Comparison of ENCODE assay signal across 1 cellular context in the genomic region with DNA sequence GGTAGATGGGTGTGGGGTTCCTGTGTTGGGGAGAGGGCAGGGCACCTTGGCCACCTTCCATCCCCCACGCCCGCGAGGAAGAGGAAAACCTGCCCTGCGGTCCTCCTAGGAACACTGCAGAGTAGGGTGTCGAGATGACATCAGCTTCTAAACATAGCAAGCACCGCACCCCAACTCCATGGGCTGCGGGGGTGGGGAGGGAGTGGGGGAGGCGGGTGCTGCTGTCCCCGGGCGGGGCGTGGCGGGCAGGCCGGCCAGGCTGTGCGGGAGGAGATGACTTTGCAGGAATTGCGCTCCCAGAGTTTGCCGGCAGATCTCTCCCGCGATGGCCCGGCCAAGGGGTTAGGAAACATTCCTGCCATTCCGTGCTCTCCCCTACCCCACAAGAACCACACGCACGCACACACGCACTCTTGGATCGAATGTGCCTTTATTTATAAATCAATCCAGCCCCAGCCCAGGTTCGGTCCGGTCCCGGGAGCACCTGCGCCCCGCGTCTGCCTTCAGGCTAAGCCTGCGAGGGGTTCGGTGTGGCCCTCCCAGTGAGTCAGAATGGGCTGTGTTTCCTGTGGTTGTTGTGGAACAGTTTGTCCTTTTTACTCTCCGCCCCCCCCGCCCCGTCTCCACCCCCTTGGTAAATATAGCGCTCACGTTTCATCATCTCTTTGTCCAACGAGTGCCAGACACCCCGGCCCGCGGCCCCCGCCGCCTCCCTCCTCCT.
TF ChIP-seq lines count a peak whose summit lies in the region.

No MANE protein-coding gene starts in this region.

TF ChIP-seq in SK-N-SH, 30 proteins besides CTCF, POLR2A, EP300 and RAD21 (continued from another document):
- TF ChIP-seq, protein P1, sequence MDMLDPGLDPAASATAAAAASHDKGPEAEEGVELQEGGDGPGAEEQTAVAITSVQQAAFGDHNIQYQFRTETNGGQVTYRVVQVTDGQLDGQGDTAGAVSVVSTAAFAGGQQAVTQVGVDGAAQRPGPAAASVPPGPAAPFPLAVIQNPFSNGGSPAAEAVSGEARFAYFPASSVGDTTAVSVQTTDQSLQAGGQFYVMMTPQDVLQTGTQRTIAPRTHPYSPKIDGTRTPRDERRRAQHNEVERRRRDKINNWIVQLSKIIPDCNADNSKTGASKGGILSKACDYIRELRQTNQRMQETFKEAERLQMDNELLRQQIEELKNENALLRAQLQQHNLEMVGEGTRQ (IDR thresholded peaks at IDR 0.05; ENCODE audit: borderline replicate concordance, low read depth, low read length), result no peak
- TF ChIP-seq TEAD4 (IDR thresholded peaks at IDR 0.05; ENCODE audit: borderline replicate concordance, insufficient read depth), result no peak
- no peak for TF ChIP-seq GATA2 (CRISPR knock-in tag; IDR thresholded peaks at IDR 0.05)
- TF ChIP-seq, protein P2, sequence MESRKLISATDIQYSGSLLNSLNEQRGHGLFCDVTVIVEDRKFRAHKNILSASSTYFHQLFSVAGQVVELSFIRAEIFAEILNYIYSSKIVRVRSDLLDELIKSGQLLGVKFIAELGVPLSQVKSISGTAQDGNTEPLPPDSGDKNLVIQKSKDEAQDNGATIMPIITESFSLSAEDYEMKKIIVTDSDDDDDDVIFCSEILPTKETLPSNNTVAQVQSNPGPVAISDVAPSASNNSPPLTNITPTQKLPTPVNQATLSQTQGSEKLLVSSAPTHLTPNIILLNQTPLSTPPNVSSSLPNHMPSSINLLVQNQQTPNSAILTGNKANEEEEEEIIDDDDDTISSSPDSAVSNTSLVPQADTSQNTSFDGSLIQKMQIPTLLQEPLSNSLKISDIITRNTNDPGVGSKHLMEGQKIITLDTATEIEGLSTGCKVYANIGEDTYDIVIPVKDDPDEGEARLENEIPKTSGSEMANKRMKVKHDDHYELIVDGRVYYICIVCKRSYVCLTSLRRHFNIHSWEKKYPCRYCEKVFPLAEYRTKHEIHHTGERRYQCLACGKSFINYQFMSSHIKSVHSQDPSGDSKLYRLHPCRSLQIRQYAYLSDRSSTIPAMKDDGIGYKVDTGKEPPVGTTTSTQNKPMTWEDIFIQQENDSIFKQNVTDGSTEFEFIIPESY (IDR thresholded peaks at IDR 0.05; ENCODE audit: borderline replicate concordance, low read depth), result peak; percentile 51; the same call in 1 of the 2 replicates
- TF ChIP-seq RCOR1 (IDR thresholded peaks at IDR 0.05; ENCODE audit: low read length), result no peak; the same call in 1 of the 2 replicates
- TF ChIP-seq, protein P3, sequence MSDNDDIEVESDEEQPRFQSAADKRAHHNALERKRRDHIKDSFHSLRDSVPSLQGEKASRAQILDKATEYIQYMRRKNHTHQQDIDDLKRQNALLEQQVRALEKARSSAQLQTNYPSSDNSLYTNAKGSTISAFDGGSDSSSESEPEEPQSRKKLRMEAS (IDR thresholded peaks at IDR 0.05; ENCODE audit: low read depth), result no peak
- TF ChIP-seq FOXM1 (IDR thresholded peaks at IDR 0.05; ENCODE audit: low read depth), result no peak
- TF ChIP-seq GABPA (IDR thresholded peaks at IDR 0.05; ENCODE audit: low read depth), result no peak
- TF ChIP-seq MEF2A (IDR thresholded peaks at IDR 0.05; ENCODE audit: borderline replicate concordance, low read depth), result peak; percentile 89
- peak; percentile 95 for TF ChIP-seq POLR2AphosphoS5 (IDR thresholded peaks at IDR 0.05; ENCODE audit: low read depth, low read length)
- TF ChIP-seq NRF1 (IDR thresholded peaks at IDR 0.05; ENCODE audit: low read depth, low read length), result no peak
- no peak for TF ChIP-seq EZH2phosphoT487 (IDR thresholded peaks at IDR 0.05; ENCODE audit: borderline replicate concordance, low read depth)
- TF ChIP-seq MXI1 (IDR thresholded peaks at IDR 0.05; ENCODE audit: low read depth, low read length), result 0 out of 2 replicates have a peak, but pooled peaks have one; percentile 19
- TF ChIP-seq, protein P4, sequence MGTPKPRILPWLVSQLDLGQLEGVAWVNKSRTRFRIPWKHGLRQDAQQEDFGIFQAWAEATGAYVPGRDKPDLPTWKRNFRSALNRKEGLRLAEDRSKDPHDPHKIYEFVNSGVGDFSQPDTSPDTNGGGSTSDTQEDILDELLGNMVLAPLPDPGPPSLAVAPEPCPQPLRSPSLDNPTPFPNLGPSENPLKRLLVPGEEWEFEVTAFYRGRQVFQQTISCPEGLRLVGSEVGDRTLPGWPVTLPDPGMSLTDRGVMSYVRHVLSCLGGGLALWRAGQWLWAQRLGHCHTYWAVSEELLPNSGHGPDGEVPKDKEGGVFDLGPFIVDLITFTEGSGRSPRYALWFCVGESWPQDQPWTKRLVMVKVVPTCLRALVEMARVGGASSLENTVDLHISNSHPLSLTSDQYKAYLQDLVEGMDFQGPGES (IDR thresholded peaks at IDR 0.05; ENCODE audit: low read depth, low read length), result no peak
- TF ChIP-seq FOXJ3 (CRISPR knock-in tag; IDR thresholded peaks at IDR 0.05), result no peak
- TF ChIP-seq YY1 (IDR thresholded peaks at IDR 0.05; ENCODE audit: low read depth), result no peak
- TF ChIP-seq SIN3A (IDR thresholded peaks at IDR 0.05; ENCODE audit: borderline replicate concordance, low read depth, low read length), result no peak
- no peak for TF ChIP-seq SMC3 (IDR thresholded peaks at IDR 0.05; ENCODE audit: low read depth, low read length)
- TF ChIP-seq, protein P5, sequence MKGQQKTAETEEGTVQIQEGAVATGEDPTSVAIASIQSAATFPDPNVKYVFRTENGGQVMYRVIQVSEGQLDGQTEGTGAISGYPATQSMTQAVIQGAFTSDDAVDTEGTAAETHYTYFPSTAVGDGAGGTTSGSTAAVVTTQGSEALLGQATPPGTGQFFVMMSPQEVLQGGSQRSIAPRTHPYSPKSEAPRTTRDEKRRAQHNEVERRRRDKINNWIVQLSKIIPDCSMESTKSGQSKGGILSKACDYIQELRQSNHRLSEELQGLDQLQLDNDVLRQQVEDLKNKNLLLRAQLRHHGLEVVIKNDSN (IDR thresholded peaks at IDR 0.05; ENCODE audit: borderline replicate concordance, low read depth), result no peak
- TF ChIP-seq, protein P6, sequence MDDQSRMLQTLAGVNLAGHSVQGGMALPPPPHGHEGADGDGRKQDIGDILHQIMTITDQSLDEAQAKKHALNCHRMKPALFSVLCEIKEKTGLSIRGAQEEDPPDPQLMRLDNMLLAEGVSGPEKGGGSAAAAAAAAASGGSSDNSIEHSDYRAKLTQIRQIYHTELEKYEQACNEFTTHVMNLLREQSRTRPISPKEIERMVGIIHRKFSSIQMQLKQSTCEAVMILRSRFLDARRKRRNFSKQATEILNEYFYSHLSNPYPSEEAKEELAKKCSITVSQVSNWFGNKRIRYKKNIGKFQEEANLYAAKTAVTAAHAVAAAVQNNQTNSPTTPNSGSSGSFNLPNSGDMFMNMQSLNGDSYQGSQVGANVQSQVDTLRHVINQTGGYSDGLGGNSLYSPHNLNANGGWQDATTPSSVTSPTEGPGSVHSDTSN (IDR thresholded peaks at IDR 0.05), result no peak; the same call in none of the 2 replicates
- no peak; the same call in 1 of the 2 replicates for TF ChIP-seq FOSL2 (IDR thresholded peaks at IDR 0.05; ENCODE audit: borderline replicate concordance, low read depth)
- TF ChIP-seq RFX5 (IDR thresholded peaks at IDR 0.05; ENCODE audit: low read length), result no peak
- peak; percentile 76; the same call in 1 of the 2 replicates for TF ChIP-seq TAF1 (IDR thresholded peaks at IDR 0.05; ENCODE audit: borderline replicate concordance, low read depth, low read length)
- peak; percentile 54; the same call in 1 of the 2 replicates for TF ChIP-seq TCF12 (IDR thresholded peaks at IDR 0.05)
- TF ChIP-seq JUND (IDR thresholded peaks at IDR 0.05), result peak; percentile 53
- TF ChIP-seq CHD2 (IDR thresholded peaks at IDR 0.05; ENCODE audit: low read length, partially characterized antibody), result peak; percentile 14
